ENCODE assay signal across 18 cellular contexts in the genomic region with DNA sequence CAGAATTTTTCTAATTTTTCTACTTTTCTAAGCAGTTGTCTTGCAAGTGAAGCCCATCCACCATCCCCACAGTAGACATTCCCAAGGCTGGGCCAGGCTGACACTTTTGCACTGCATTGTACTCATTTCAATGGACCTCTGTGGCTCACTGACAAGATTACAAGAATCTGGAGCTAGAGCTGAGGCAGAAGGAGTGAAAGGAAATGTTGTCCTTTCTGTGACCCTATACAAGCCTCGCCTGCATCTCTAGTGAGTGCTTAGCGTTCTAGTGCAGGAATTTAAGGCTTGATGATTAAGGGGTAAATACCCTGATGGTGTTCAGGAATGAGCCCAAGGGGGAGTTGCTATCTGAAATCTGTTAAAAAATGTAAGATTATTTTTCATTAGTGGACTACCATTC.
"Had no signal": no experiment of that assay in that cellular context is flagged by ENCODE, and none has a peak within 500 bp of the region (broad histone marks: within the 10 kb centered on the region; RNA-seq: fewer than 3 reads in every experiment).

No MANE protein-coding gene starts in this region.

- ATAC-seq: activated CD8-positive, alpha-beta T cell treated with anti-CD3 and anti-CD28 coated beads for 36 hours; activated naive CD4-positive, alpha-beta T cell treated with anti-CD3 and anti-CD28 coated beads, Interleukin-2, amount 50 U/mL, for 72 hours; left ventricle myocardium superior; natural killer cell treated with Interleukin-12 subunit alpha and Interleukin-12 subunit beta and Interleukin-15 and Interleukin-18, amount 100 ng/mL, for 72 hours; right cardiac atrium had no signal

- H3K4me3 ChIP-seq: breast epithelium, dorsolateral prefrontal cortex, tibial nerve had no signal

- DNase-seq: activated CD8-positive, alpha-beta T cell treated with anti-CD3 and anti-CD28 coated beads for 36 hours; activated effector memory CD4-positive, alpha-beta T cell treated with anti-CD3 and anti-CD28 coated beads, Interleukin-2, amount 50 U/mL, for 16 hours; activated T-cell treated with anti-CD3 and anti-CD28 coated beads, Interleukin-2, amount 50 U/mL, for 48 hours; dorsolateral prefrontal cortex; endodermal cell; erythroblast; kidney; left ventricle myocardium superior; mesenchymal stem cell; right cardiac atrium; small intestine; stimulated activated CD4-positive, alpha-beta T cell treated with anti-CD3 and anti-CD28 coated beads, Interleukin-4, amount 100 ng/mL, for 24 hours; stimulated activated naive CD4-positive, alpha-beta T cell treated with Interleukin-2 at 50 U/mL for 16 hours; substantia nigra had no signal
